23 cellular contexts compared by ENCODE assay signal in the genomic region with DNA sequence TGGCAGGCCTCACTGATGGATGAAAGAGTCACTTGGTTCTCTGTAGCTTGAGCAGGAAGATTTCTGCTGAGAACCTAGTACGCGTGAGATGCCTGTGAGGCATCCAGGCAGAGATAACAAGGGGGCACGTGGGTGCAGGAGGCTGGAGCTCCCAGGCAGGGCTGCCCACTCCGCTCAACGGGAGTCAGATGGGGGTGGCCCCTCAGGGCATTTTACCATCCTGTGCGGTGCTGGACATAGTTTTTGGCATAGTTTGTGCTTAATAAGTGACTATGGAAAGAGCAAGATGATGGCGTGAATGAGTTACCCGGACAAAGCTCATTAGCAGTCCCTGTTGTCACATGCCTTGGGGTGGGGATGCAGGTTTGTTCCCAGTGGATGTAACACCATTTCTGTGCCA.
DNase-seq lines count a peak whose midpoint lies in the region; ATAC-seq and TF ChIP-seq lines count a peak whose summit lies in the region.
"Had no signal": no experiment of that assay in that cellular context is flagged by ENCODE, and none has a peak within 500 bp of the region (broad histone marks: within the 10 kb centered on the region; RNA-seq: fewer than 3 reads in every experiment).

No MANE protein-coding gene starts in this region.

- H3K27me3 ChIP-seq in right atrium auricular region (no peaks in the 10 kb centered on the region), kidney epithelial cell (ENCODE audit: control insufficient read depth, insufficient read depth, low read length) (no peaks in the 10 kb centered on the region), thyroid gland (no peaks in the 10 kb centered on the region), foreskin keratinocyte (no peaks in the 10 kb centered on the region)
- H3K27me3 ChIP-seq: MG63 had no signal

- H3K9me3 ChIP-seq in right atrium auricular region: no peaks in the 10 kb centered on the region
- H3K9me3 ChIP-seq in thyroid gland: no peaks in the 10 kb centered on the region
- H3K9me3 ChIP-seq: Caco-2, MG63 had no signal

- H3K27ac ChIP-seq in right atrium auricular region (peak overlapping the region; percentile 91 to 97), thyroid gland (no peak overlapping the region), foreskin keratinocyte (no peak overlapping the region)
- H3K27ac ChIP-seq: C4-2B had no signal

- no peak overlapping the region for H3K4me3 ChIP-seq in right atrium auricular region
- no peak overlapping the region for H3K4me3 ChIP-seq in kidney epithelial cell (ENCODE audit: low read depth, low read length)
- H3K4me3 ChIP-seq in thyroid gland (replicated peaks in 1 of 3): no peak overlapping the region
- H3K4me3 ChIP-seq: MG63 had no signal

- no peaks in the 10 kb centered on the region for H3K36me3 ChIP-seq in right atrium auricular region
- no peaks in the 10 kb centered on the region for H3K36me3 ChIP-seq in kidney epithelial cell (ENCODE audit: control insufficient read depth, insufficient read depth, low read length)
- no peaks in the 10 kb centered on the region for H3K36me3 ChIP-seq in thyroid gland
- H3K36me3 ChIP-seq: MG63 had no signal

- DNase-seq in right atrium auricular region (ENCODE audit: low spot score) (no peak), cardiac septum (ENCODE audit: low spot score) (no peak), amniotic epithelial cell (ENCODE audit: low read depth) (peak; percentile 20), kidney epithelial cell (ENCODE audit: low read depth) (peak; percentile 31), thyroid gland (peak; percentile 37 to 38), mesenteric fat pad (ENCODE audit: low spot score) (no peak), foreskin keratinocyte (no peak)
- DNase-seq: Caco-2; CD8-positive, alpha-beta T cell; DND-41; GOT3; HCEC 1CT; IMR-90; KG1; MG63; NCI-H1105 treated with DMSO at 0.1 percent for 48 hours; NCI-H146; NCI-H1930; NCI-H2107; NCI-H524 treated with DMSO at 0.1 percent for 48 hours; NCI-H774 had no signal

- no peak for TF ChIP-seq POLR2A in thyroid gland (IDR thresholded peaks at IDR 0.05)

- intact Hi-C loops in cardiac septum (cut with DNase I) (no loop called here), thyroid gland (cut with DNase I) (no loop called here)

- H3K4me1 ChIP-seq in right atrium auricular region (peaks cover 0 to 89% of the 10 kb centered on the region in 2 donors), thyroid gland (peaks cover 4 to 6% of the 10 kb centered on the region in 2 donors), foreskin keratinocyte (no peaks in the 10 kb centered on the region)
- H3K4me1 ChIP-seq: Caco-2 had no signal

- ATAC-seq in foreskin keratinocyte (no peak), GM21786 (IDR thresholded peaks at IDR 0.05; ENCODE audit: unreplicated experiment) (no peak)
- ATAC-seq: CD8-positive, alpha-beta T cell had no signal

- 66 to 77% methylated on average over 8 of the region's 8 CpGs for WGBS in thyroid gland, 2 donors

- TF ChIP-seq CTCF in right atrium auricular region (IDR thresholded peaks at IDR 0.05) (no peak), kidney epithelial cell (IDR thresholded peaks at IDR 0.05; ENCODE audit: insufficient read depth, low read length, poor library complexity, severe bottlenecking) (no peak), thyroid gland (IDR thresholded peaks at IDR 0.05) (no peak), foreskin keratinocyte (conservative IDR thresholded peaks at IDR 0.05) (no peak)

Comparison
In these comparisons a context has a peak if more than half of its experiments do, and no peak if none do; other contexts are left out.
1. DNase-seq: peak in amniotic epithelial cell (single experiment), kidney epithelial cell (single experiment) and thyroid gland (2 of 2); none in right atrium auricular region (single experiment), cardiac septum (single experiment), mesenteric fat pad (single experiment) and foreskin keratinocyte (0 of 2).
2. H3K27ac ChIP-seq: peak in right atrium auricular region (2 of 2); none in thyroid gland (0 of 3) and foreskin keratinocyte (single experiment).